In genomic region chr1:155960081-155960745, GRCh38 we compare ENCODE assay signal across 9 cellular contexts. TPM values are rescaled to one million over a fixed set of nuclear protein-coding genes. Genes with fewer than 3 reads are reported as not detected.
DNase-seq lines count a peak whose midpoint lies in the region; ATAC-seq and TF ChIP-seq lines count a peak whose summit lies in the region.
"Had no signal": no experiment of that assay in that cellular context is flagged by ENCODE, and none has a peak within 500 bp of the region (broad histone marks: within the 10 kb centered on the region; RNA-seq: fewer than 3 reads in every experiment).

No MANE protein-coding gene starts in this region.

- peaks cover 7% of the 10 kb centered on the region for H3K4me1 Mint-ChIP-seq in activated naive CD8-positive, alpha-beta T cell (ENCODE audit: low read depth)

- no peak for DNase-seq in right cardiac atrium
- no peak for DNase-seq in substantia nigra (lab: John Stamatoyannopoulos, UW)
- DNase-seq in mesenteric fat pad (ENCODE audit: low spot score), result no peak
- DNase-seq in NCI-H128 (lab: John Stamatoyannopoulos, UW; ENCODE audit: unreplicated experiment), result no peak
- DNase-seq: activated CD4-positive, alpha-beta T cell treated with anti-CD3 and anti-CD28 coated beads, Interleukin-2, amount 50 U/mL, for 1 hour had no signal

- TF ChIP-seq CTCF in KMS-11 (conservative IDR thresholded peaks at IDR 0.05; ENCODE audit: low read depth, low read length), result no peak

- no peaks in the 10 kb centered on the region for H3K27me3 Mint-ChIP-seq in activated naive CD8-positive, alpha-beta T cell

- no peak overlapping the region for H3K4me3 Mint-ChIP-seq in activated naive CD8-positive, alpha-beta T cell

- H3K9me3 ChIP-seq in right cardiac atrium (ENCODE audit: control insufficient read depth, low read length), result no peaks in the 10 kb centered on the region

- H3K4me3 ChIP-seq in KMS-11 (IDR thresholded peaks at IDR 0.05; ENCODE audit: insufficient read depth, low read depth, low read length), result no peak overlapping the region
- no peak overlapping the region for H3K4me3 ChIP-seq in right cardiac atrium (ENCODE audit: low read length)

- H2AFZ ChIP-seq in KMS-11 (ENCODE audit: low read depth), result no peak overlapping the region

- H3K36me3 ChIP-seq in KMS-11 (ENCODE audit: insufficient read depth), result peaks cover 73% of the 10 kb centered on the region

- H3K4me2 ChIP-seq in KMS-11, result no peak overlapping the region

- peak overlapping the region; percentile 1; the same call in 1 of the 2 replicates for H3K27ac ChIP-seq in KMS-11
- H3K27ac ChIP-seq in right cardiac atrium (ENCODE audit: low read length), result peak overlapping the region; percentile 92
- H3K27ac ChIP-seq in substantia nigra (ENCODE audit: low read depth, low read length, poor library complexity, severe bottlenecking), result peak overlapping the region; percentile 78

- ATAC-seq in right cardiac atrium (no peak), HG02884 (IDR thresholded peaks at IDR 0.05; ENCODE audit: unreplicated experiment) (no peak)

- H3K4me1 ChIP-seq in KMS-11 (ENCODE audit: low read depth, poor library complexity, severe bottlenecking) (peaks cover 22% of the 10 kb centered on the region), right cardiac atrium (ENCODE audit: control insufficient read depth, insufficient read depth, low read length) (peaks cover 5% of the 10 kb centered on the region)

- H3K27me3 ChIP-seq in KMS-11 (ENCODE audit: insufficient read depth, low read depth) (no peaks in the 10 kb centered on the region), right cardiac atrium (ENCODE audit: control insufficient read depth, insufficient read depth) (no peaks in the 10 kb centered on the region)

- intact Hi-C loops in right cardiac atrium (cut with DNase I), result no loop called here

- H3K79me2 ChIP-seq in KMS-11 (ENCODE audit: insufficient read depth, low read depth), result peaks cover 24% of the 10 kb centered on the region; the same call in 1 of the 2 replicates

- no peaks in the 10 kb centered on the region for H3K9me3 Mint-ChIP-seq in activated naive CD8-positive, alpha-beta T cell (ENCODE audit: low read depth)

- no peaks in the 10 kb centered on the region for H4K20me1 ChIP-seq in KMS-11 (ENCODE audit: insufficient read depth)

- peak overlapping the region; percentile 87 for H3K27ac Mint-ChIP-seq in activated naive CD8-positive, alpha-beta T cell

- 70% methylated on average over 3 of the region's 3 CpGs for WGBS in right cardiac atrium

- peaks cover 2% of the 10 kb centered on the region for H3K36me3 Mint-ChIP-seq in activated naive CD8-positive, alpha-beta T cell

- H3K9ac ChIP-seq in KMS-11, result no peak overlapping the region

RNA-seq across cellular contexts. Expression of gene ARHGEF2, which starts 18.1 kb away (rescaled TPM):
- 10 to 100 TPM; 56.6 to 75.7 (median 66.7) TPM for total RNA-seq in right cardiac atrium
- polyA plus RNA-seq in right cardiac atrium, result 34.9 TPM
- 150 TPM for total RNA-seq in mesenteric fat pad

RNA-seq across cellular contexts. Expression of gene RXFP4, which starts 18.8 kb away (rescaled TPM):
- total RNA-seq in right cardiac atrium, result not detected
- not detected for polyA plus RNA-seq in right cardiac atrium
- total RNA-seq in mesenteric fat pad, result not detected
- total RNA-seq: M059J had no signal

RNA-seq across cellular contexts. Expression of gene KHDC4, which starts 26.0 kb away (rescaled TPM):
- total RNA-seq in right cardiac atrium (10 to 100 TPM; 24.0 to 29.3 (median 28.8) TPM), mesenteric fat pad (30.7 TPM)
- polyA plus RNA-seq in right cardiac atrium, result 20.0 TPM

RNA-seq across cellular contexts. Expression of gene RIT1, which starts 49.1 kb away (rescaled TPM):
- 10 to 100 TPM; 21.6 to 26.2 (median 22.5) TPM for total RNA-seq in right cardiac atrium
- polyA plus RNA-seq in right cardiac atrium, result 9.4 TPM
- total RNA-seq in mesenteric fat pad, result 31.8 TPM

Comparison
In these comparisons a context has a peak if more than half of its experiments do, and no peak if none do; other contexts are left out.
1. H3K27ac ChIP-seq: peak in every context shown above with its lines; median percentile 92 in right cardiac atrium; 78 in substantia nigra; 1 in KMS-11.